ENCODE assay signal across 1 cellular context in the genomic region with DNA sequence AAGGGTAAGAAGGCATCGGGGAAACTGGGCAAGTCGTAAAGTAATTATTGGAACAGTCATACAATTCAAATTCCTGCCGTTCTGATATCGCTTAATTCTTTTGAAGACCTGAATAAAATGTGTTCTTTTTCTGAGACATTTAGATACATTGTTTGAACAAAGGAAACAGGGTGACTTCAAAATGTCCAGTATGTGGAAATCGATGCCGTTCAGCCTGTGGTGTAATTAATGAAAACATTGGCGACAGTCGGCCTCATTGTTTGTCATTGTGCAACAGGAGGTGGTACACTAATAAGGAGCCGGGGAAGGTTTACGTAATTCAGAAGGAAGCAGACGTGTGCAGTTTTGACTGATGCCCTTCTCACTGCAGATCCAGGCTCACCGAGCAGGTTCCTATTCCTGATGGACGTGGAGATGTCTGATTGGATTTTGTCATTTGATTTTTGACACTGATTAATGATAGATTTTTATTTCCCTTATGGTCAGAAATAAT.
A peak's percentile ranks its signal among the peaks of the same experiment; 100 is the strongest.
TF ChIP-seq lines count a peak whose summit lies in the region.

No MANE protein-coding gene starts in this region.

TF ChIP-seq in HepG2, 621 proteins besides CTCF, POLR2A, EP300 and RAD21 (continued from another document):
- TF ChIP-seq, protein P1, sequence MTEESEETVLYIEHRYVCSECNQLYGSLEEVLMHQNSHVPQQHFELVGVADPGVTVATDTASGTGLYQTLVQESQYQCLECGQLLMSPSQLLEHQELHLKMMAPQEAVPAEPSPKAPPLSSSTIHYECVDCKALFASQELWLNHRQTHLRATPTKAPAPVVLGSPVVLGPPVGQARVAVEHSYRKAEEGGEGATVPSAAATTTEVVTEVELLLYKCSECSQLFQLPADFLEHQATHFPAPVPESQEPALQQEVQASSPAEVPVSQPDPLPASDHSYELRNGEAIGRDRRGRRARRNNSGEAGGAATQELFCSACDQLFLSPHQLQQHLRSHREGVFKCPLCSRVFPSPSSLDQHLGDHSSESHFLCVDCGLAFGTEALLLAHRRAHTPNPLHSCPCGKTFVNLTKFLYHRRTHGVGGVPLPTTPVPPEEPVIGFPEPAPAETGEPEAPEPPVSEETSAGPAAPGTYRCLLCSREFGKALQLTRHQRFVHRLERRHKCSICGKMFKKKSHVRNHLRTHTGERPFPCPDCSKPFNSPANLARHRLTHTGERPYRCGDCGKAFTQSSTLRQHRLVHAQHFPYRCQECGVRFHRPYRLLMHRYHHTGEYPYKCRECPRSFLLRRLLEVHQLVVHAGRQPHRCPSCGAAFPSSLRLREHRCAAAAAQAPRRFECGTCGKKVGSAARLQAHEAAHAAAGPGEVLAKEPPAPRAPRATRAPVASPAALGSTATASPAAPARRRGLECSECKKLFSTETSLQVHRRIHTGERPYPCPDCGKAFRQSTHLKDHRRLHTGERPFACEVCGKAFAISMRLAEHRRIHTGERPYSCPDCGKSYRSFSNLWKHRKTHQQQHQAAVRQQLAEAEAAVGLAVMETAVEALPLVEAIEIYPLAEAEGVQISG (CRISPR knock-in tag; IDR thresholded peaks at IDR 0.05) = peak; percentile 57
- peak; percentile 41; the same call in 1 of the 2 replicates for TF ChIP-seq BHLHE40 (IDR thresholded peaks at IDR 0.05; ENCODE audit: low read length)
- TF ChIP-seq, protein P2, sequence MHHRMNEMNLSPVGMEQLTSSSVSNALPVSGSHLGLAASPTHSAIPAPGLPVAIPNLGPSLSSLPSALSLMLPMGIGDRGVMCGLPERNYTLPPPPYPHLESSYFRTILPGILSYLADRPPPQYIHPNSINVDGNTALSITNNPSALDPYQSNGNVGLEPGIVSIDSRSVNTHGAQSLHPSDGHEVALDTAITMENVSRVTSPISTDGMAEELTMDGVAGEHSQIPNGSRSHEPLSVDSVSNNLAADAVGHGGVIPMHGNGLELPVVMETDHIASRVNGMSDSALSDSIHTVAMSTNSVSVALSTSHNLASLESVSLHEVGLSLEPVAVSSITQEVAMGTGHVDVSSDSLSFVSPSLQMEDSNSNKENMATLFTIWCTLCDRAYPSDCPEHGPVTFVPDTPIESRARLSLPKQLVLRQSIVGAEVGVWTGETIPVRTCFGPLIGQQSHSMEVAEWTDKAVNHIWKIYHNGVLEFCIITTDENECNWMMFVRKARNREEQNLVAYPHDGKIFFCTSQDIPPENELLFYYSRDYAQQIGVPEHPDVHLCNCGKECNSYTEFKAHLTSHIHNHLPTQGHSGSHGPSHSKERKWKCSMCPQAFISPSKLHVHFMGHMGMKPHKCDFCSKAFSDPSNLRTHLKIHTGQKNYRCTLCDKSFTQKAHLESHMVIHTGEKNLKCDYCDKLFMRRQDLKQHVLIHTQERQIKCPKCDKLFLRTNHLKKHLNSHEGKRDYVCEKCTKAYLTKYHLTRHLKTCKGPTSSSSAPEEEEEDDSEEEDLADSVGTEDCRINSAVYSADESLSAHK (CRISPR knock-in tag; IDR thresholded peaks at IDR 0.05; ENCODE audit: borderline replicate concordance) = no peak
- peak; percentile 66 for TF ChIP-seq GFI1 (CRISPR knock-in tag; IDR thresholded peaks at IDR 0.05; ENCODE audit: borderline replicate concordance)
- peak; percentile 81 for TF ChIP-seq HNF4A (CRISPR knock-in tag; IDR thresholded peaks at IDR 0.05)
- TF ChIP-seq, protein P3, sequence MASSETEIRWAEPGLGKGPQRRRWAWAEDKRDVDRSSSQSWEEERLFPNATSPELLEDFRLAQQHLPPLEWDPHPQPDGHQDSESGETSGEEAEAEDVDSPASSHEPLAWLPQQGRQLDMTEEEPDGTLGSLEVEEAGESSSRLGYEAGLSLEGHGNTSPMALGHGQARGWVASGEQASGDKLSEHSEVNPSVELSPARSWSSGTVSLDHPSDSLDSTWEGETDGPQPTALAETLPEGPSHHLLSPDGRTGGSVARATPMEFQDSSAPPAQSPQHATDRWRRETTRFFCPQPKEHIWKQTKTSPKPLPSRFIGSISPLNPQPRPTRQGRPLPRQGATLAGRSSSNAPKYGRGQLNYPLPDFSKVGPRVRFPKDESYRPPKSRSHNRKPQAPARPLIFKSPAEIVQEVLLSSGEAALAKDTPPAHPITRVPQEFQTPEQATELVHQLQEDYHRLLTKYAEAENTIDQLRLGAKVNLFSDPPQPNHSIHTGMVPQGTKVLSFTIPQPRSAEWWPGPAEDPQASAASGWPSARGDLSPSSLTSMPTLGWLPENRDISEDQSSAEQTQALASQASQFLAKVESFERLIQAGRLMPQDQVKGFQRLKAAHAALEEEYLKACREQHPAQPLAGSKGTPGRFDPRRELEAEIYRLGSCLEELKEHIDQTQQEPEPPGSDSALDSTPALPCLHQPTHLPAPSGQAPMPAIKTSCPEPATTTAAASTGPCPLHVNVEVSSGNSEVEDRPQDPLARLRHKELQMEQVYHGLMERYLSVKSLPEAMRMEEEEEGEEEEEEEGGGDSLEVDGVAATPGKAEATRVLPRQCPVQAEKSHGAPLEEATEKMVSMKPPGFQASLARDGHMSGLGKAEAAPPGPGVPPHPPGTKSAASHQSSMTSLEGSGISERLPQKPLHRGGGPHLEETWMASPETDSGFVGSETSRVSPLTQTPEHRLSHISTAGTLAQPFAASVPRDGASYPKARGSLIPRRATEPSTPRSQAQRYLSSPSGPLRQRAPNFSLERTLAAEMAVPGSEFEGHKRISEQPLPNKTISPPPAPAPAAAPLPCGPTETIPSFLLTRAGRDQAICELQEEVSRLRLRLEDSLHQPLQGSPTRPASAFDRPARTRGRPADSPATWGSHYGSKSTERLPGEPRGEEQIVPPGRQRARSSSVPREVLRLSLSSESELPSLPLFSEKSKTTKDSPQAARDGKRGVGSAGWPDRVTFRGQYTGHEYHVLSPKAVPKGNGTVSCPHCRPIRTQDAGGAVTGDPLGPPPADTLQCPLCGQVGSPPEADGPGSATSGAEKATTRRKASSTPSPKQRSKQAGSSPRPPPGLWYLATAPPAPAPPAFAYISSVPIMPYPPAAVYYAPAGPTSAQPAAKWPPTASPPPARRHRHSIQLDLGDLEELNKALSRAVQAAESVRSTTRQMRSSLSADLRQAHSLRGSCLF (CRISPR knock-in tag; IDR thresholded peaks at IDR 0.05; ENCODE audit: borderline replicate concordance) = no peak
- TF ChIP-seq ZNF333 (CRISPR knock-in tag; IDR thresholded peaks at IDR 0.05; ENCODE audit: borderline replicate concordance) = no peak
- peak; percentile 42; the same call in 1 of the 2 replicates for TF ChIP-seq ZNF431 (CRISPR knock-in tag; IDR thresholded peaks at IDR 0.05; ENCODE audit: borderline replicate concordance, low read depth)
- no peak for TF ChIP-seq ZNF776 (CRISPR knock-in tag; IDR thresholded peaks at IDR 0.05)
- no peak for TF ChIP-seq SETDB1 (CRISPR knock-in tag; IDR thresholded peaks at IDR 0.05; ENCODE audit: borderline replicate concordance)
- no peak for TF ChIP-seq ZNF615 (CRISPR knock-in tag; IDR thresholded peaks at IDR 0.05; ENCODE audit: borderline replicate concordance)
- TF ChIP-seq JUND (CRISPR knock-in tag; IDR thresholded peaks at IDR 0.05) = peak; percentile 79
- peak; percentile 51; the same call in 1 of the 2 replicates for TF ChIP-seq SP4 (CRISPR knock-in tag; IDR thresholded peaks at IDR 0.05)
- TF ChIP-seq HOXA5 (CRISPR knock-in tag; IDR thresholded peaks at IDR 0.05) = peak; percentile 88
- no peak for TF ChIP-seq ZNF468 (CRISPR knock-in tag; IDR thresholded peaks at IDR 0.05)
- peak; percentile 50 for TF ChIP-seq ZBTB7B (CRISPR knock-in tag; IDR thresholded peaks at IDR 0.05)
- TF ChIP-seq RBFOX2 (IDR thresholded peaks at IDR 0.05; ENCODE audit: low read depth, low read length) = no peak
- TF ChIP-seq, protein P4, sequence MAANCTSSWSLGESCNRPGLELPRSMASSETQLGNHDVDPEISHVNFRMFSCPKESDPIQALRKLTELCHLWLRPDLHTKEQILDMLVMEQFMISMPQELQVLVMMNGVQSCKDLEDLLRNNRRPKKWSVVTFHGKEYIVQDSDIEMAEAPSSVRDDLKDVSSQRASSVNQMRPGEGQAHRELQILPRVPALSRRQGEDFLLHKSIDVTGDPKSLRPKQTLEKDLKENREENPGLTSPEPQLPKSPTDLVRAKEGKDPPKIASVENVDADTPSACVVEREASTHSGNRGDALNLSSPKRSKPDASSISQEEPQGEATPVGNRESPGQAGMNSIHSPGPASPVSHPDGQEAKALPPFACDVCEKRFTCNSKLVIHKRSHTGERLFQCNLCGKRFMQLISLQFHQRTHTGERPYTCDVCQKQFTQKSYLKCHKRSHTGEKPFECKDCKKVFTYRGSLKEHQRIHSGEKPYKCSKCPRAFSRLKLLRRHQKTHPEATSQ (CRISPR knock-in tag; IDR thresholded peaks at IDR 0.05; ENCODE audit: borderline replicate concordance) = peak; percentile 91; the same call in 1 of the 2 replicates
- TF ChIP-seq, protein P5, sequence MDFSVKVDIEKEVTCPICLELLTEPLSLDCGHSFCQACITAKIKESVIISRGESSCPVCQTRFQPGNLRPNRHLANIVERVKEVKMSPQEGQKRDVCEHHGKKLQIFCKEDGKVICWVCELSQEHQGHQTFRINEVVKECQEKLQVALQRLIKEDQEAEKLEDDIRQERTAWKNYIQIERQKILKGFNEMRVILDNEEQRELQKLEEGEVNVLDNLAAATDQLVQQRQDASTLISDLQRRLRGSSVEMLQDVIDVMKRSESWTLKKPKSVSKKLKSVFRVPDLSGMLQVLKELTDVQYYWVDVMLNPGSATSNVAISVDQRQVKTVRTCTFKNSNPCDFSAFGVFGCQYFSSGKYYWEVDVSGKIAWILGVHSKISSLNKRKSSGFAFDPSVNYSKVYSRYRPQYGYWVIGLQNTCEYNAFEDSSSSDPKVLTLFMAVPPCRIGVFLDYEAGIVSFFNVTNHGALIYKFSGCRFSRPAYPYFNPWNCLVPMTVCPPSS (IDR thresholded peaks at IDR 0.05) = no peak
- TF ChIP-seq ZNF10 (CRISPR knock-in tag; IDR thresholded peaks at IDR 0.05; ENCODE audit: borderline replicate concordance, low read depth) = no peak
- TF ChIP-seq, protein P6, sequence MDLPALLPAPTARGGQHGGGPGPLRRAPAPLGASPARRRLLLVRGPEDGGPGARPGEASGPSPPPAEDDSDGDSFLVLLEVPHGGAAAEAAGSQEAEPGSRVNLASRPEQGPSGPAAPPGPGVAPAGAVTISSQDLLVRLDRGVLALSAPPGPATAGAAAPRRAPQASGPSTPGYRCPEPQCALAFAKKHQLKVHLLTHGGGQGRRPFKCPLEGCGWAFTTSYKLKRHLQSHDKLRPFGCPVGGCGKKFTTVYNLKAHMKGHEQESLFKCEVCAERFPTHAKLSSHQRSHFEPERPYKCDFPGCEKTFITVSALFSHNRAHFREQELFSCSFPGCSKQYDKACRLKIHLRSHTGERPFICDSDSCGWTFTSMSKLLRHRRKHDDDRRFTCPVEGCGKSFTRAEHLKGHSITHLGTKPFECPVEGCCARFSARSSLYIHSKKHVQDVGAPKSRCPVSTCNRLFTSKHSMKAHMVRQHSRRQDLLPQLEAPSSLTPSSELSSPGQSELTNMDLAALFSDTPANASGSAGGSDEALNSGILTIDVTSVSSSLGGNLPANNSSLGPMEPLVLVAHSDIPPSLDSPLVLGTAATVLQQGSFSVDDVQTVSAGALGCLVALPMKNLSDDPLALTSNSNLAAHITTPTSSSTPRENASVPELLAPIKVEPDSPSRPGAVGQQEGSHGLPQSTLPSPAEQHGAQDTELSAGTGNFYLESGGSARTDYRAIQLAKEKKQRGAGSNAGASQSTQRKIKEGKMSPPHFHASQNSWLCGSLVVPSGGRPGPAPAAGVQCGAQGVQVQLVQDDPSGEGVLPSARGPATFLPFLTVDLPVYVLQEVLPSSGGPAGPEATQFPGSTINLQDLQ (CRISPR knock-in tag; IDR thresholded peaks at IDR 0.05) = 0 out of 2 replicates have a peak, but pooled peaks have one; percentile 65
- peak; percentile 77 for TF ChIP-seq CHD4 (IDR thresholded peaks at IDR 0.05; ENCODE audit: borderline replicate concordance, low read length)
